Comparison of ENCODE assay signal across 20 cellular contexts in the genomic region with DNA sequence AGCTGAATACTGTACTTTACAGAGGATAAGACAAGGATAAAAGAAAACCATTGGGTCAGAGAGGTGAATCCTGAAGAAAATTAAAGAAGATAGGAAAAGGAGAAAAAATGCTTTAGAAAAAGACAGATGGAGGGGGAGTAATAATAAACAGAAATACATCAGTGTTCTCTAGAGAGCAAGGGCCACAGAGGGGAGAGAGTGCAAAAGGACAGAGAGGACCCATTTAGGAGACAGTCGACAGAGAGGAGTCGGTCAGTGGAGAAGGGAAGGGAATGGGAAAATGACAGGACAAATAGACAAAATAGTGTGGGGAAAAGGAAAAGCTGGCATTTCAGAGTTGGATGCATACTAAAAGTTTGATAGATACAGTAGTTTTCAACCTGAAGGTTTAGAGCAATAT.
DNase-seq lines count a peak whose midpoint lies in the region; ATAC-seq, FAIRE-seq and TF ChIP-seq lines count a peak whose summit lies in the region.
"Had no signal": no experiment of that assay in that cellular context is flagged by ENCODE, and none has a peak within 500 bp of the region (broad histone marks: within the 10 kb centered on the region; RNA-seq: fewer than 3 reads in every experiment).

No MANE protein-coding gene starts in this region.

- WGBS in HepG2 (ENCODE audit: low lambda C conversion rate) = 50% methylated on average over 2 of the region's 2 CpGs
- WGBS in right lobe of liver (ENCODE audit: insufficient coverage, low coverage, low lambda C conversion rate, missing lambda C conversion rate) = 79% methylated on average over 2 of the region's 2 CpGs

- TF ChIP-seq EP300 in HepG2 (IDR thresholded peaks at IDR 0.05; ENCODE audit: low read depth in 2 of 2, low read length in 2 of 2) = no peak
- TF ChIP-seq EP300 in HepG2 (CRISPR knock-in tag; IDR thresholded peaks at IDR 0.05; ENCODE audit: borderline replicate concordance) = no peak

- H4K20me1 ChIP-seq in HepG2 (ENCODE audit: insufficient read depth, low read length) = no peaks in the 10 kb centered on the region
- H4K20me1 ChIP-seq in astrocyte (ENCODE audit: insufficient read depth, low read length) = peaks cover 25% of the 10 kb centered on the region
- H4K20me1 ChIP-seq in osteoblast (ENCODE audit: insufficient read depth, low read length) = peaks cover 22% of the 10 kb centered on the region

- TF ChIP-seq CTCF in HepG2 (CRISPR knock-in tag; IDR thresholded peaks at IDR 0.05) (no peak), right lobe of liver (IDR thresholded peaks at IDR 0.05) (no peak), astrocyte (IDR thresholded peaks at IDR 0.05; ENCODE audit: insufficient read depth, low read depth, low read length) (no peak), osteoblast (IDR thresholded peaks at IDR 0.05; ENCODE audit: extremely low read depth, low read depth, low read length) (no peak)

- H3K27ac ChIP-seq in HepG2 (ENCODE audit: extremely low read length, insufficient read depth, low read length) (peak overlapping the region; percentile 54), right lobe of liver (no peak overlapping the region), astrocyte (ENCODE audit: low read depth, low read length) (no peak overlapping the region), osteoblast (ENCODE audit: low read depth, low read length) (no peak overlapping the region)
- H3K27ac ChIP-seq: 22Rv1, A549 had no signal

- no TSS peak for BruUV-seq in HepG2 (replicated peaks; lab: Mats Ljungman, UMichigan)

- POLR2A ChIA-PET in HepG2 (lab: Yijun Ruan, JAX) = interaction anchor here (3.6 kb wide), 1 partner anchor 12 kb away, joined by 14 read pairs; no protein-coding TSS in a partner anchor

- no peak overlapping the region for H3K27ac Mint-ChIP-seq in astrocyte (ENCODE audit: unreplicated experiment)
- H3K27ac Mint-ChIP-seq: CD8-positive, alpha-beta T cell; HFFc6 had no signal

- no peak for FAIRE-seq in HepG2 (lab: Jason Lieb, UNC)
- no peak for FAIRE-seq in astrocyte (lab: Jason Lieb, UNC)
- FAIRE-seq: GM12878, GM19239, H1, HTR-8/SVneo had no signal

- intact Hi-C loops in HepG2 (cut with micrococcal nuclease; ENCODE audit: unreplicated experiment) (loop anchor here (1.0 kb wide), 1 partner anchor 12 kb away; no protein-coding TSS in a partner anchor), right lobe of liver (cut with DNase I) (no loop called here), posterior cingulate gyrus (cut with DNase I) (no loop called here)

- no peaks in the 10 kb centered on the region for H3K27me3 Mint-ChIP-seq in astrocyte (ENCODE audit: low read depth, unreplicated experiment)

- H3K4me1 ChIP-seq in HepG2 (ENCODE audit: insufficient read depth, low read length) = peaks cover 35% of the 10 kb centered on the region
- no peaks in the 10 kb centered on the region for H3K4me1 ChIP-seq in right lobe of liver
- H3K4me1 ChIP-seq in astrocyte (ENCODE audit: insufficient read depth, low read length) = peaks cover 3% of the 10 kb centered on the region
- H3K4me1 ChIP-seq in osteoblast (ENCODE audit: insufficient read depth, low read length) = peaks cover 15% of the 10 kb centered on the region
- H3K4me1 ChIP-seq: HAP-1 had no signal

- H3K79me2 ChIP-seq in HepG2 (ENCODE audit: insufficient read depth, low read length) (no peaks in the 10 kb centered on the region), astrocyte (ENCODE audit: insufficient read depth, low read length) (no peaks in the 10 kb centered on the region), osteoblast (ENCODE audit: insufficient read depth, low read length) (no peaks in the 10 kb centered on the region)

- no peaks in the 10 kb centered on the region for H3K9me3 Mint-ChIP-seq in astrocyte (ENCODE audit: unreplicated experiment)
- H3K9me3 Mint-ChIP-seq: CD8-positive, alpha-beta T cell; HFFc6 had no signal

- H3K27me3 ChIP-seq in HepG2 (ENCODE audit: control insufficient read depth in 1 of 2, insufficient read depth in 2 of 2, low read length in 2 of 2) (no peaks in the 10 kb centered on the region), right lobe of liver (no peaks in the 10 kb centered on the region), astrocyte (ENCODE audit: insufficient read depth, low read length) (peaks cover 25% of the 10 kb centered on the region), osteoblast (ENCODE audit: insufficient read depth, low read length) (peaks cover 44% of the 10 kb centered on the region)

- ATAC-seq in HepG2 = peak; percentile 57
- ATAC-seq in right lobe of liver = no peak
- ATAC-seq: A549; CD8-positive, alpha-beta T cell; GM12878 had no signal

- H2AFZ ChIP-seq in HepG2 (ENCODE audit: low read length) (no peak overlapping the region), astrocyte (ENCODE audit: low read depth, low read length) (no peak overlapping the region), osteoblast (ENCODE audit: low read length) (no peak overlapping the region)

- H3K4me1 Mint-ChIP-seq in astrocyte (ENCODE audit: low read depth, unreplicated experiment) = peaks cover 20% of the 10 kb centered on the region

- H3K4me2 ChIP-seq in HepG2 (ENCODE audit: low read depth, low read length) (peak overlapping the region; percentile 20; the same call in 1 of the 2 replicates), astrocyte (ENCODE audit: low read length) (peak overlapping the region; percentile 54), osteoblast (ENCODE audit: insufficient read depth, low read length) (peak overlapping the region; percentile 4)

- H3K36me3 Mint-ChIP-seq in astrocyte (ENCODE audit: low read depth, unreplicated experiment) = peaks cover 3% of the 10 kb centered on the region
- H3K36me3 Mint-ChIP-seq: CD8-positive, alpha-beta T cell had no signal

- H3K9ac ChIP-seq in HepG2 (ENCODE audit: insufficient read depth, low read depth, low read length) = 0 out of 2 replicates have a peak overlapping the region, but pooled peaks have one; percentile 24
- no peak overlapping the region for H3K9ac ChIP-seq in astrocyte (ENCODE audit: low read length)

- TF ChIP-seq POLR2A in HepG2 (IDR thresholded peaks at IDR 0.05; ENCODE audit: insufficient read depth in 1 of 2, low read depth in 2 of 2, low read length in 2 of 2) = no peak
- no peak for TF ChIP-seq POLR2A in right lobe of liver (IDR thresholded peaks at IDR 0.05)

- no peaks in the 10 kb centered on the region for H3K9me3 ChIP-seq in HepG2 (ENCODE audit: low read length)
- no peaks in the 10 kb centered on the region for H3K9me3 ChIP-seq in right lobe of liver
- no peaks in the 10 kb centered on the region for H3K9me3 ChIP-seq in astrocyte (ENCODE audit: insufficient read depth, low read depth, low read length)
- H3K9me3 ChIP-seq in osteoblast (ENCODE audit: low read depth, low read length) = no peaks in the 10 kb centered on the region
- H3K9me3 ChIP-seq: A549, HAP-1 had no signal

- in situ Hi-C loops in HepG2 (cut with HindIII; ENCODE audit: extremely low pct_ligation_motif_present, low pct_unique_long_range_greater_than_20kb) = no loop called here

- H3K4me3 ChIP-seq in HepG2 (replicated peaks in 1 of 3; ENCODE audit: insufficient read depth in 1 of 3, low read depth in 2 of 3, low read length in 3 of 3) (no peak overlapping the region), right lobe of liver (no peak overlapping the region), astrocyte (ENCODE audit: insufficient read depth, low read depth, low read length) (no peak overlapping the region), osteoblast (ENCODE audit: insufficient read depth, low read length) (no peak overlapping the region)
- H3K4me3 ChIP-seq: A549, GM12878, HAP-1 had no signal

- no peak overlapping the region for H3K4me3 Mint-ChIP-seq in astrocyte (ENCODE audit: unreplicated experiment)
- H3K4me3 Mint-ChIP-seq: CD8-positive, alpha-beta T cell had no signal

- DNase-seq in HepG2 (ENCODE audit: low spot score) (peak; percentile 9), right lobe of liver (no peak), astrocyte (ENCODE audit: low read depth) (no peak), osteoblast (ENCODE audit: insufficient read length, low spot score, missing footprints) (peak; percentile 53), H4 (ENCODE audit: low spot score) (no peak), NCI-H524 treated with DMSO at 0.1 percent for 48 hours (lab: John Stamatoyannopoulos, UW) (no peak), posterior cingulate gyrus (no peak)
- DNase-seq: AML-193; Calu3; CD8-positive, alpha-beta T cell; DMS53; DND-41 had no signal

- CTCF ChIA-PET in HepG2 (lab: Yijun Ruan, JAX; ENCODE audit: low intra/inter-chr PET ratio, low total read pairs) = no interaction called here

- H3K36me3 ChIP-seq in HepG2 (replicated peaks in 1 of 2; ENCODE audit: control insufficient read depth in 1 of 2, insufficient read depth in 2 of 2, low read length in 2 of 2) = peaks cover 0 to 3% of the 10 kb centered on the region in 2 experiments; a peak in 1 of 5 replicates
- peaks cover 0 to 10% (median 0%) of the 10 kb centered on the region in 4 donors for H3K36me3 ChIP-seq in right lobe of liver
- no peaks in the 10 kb centered on the region for H3K36me3 ChIP-seq in astrocyte (ENCODE audit: insufficient read depth, low read length)
- peaks cover 4% of the 10 kb centered on the region for H3K36me3 ChIP-seq in osteoblast (ENCODE audit: insufficient read depth, low read length)
- H3K36me3 ChIP-seq: HAP-1 had no signal

- TF ChIP-seq RAD21 in HepG2 (CRISPR knock-in tag; IDR thresholded peaks at IDR 0.05) = no peak

TF ChIP-seq in HepG2, 621 proteins besides CTCF, POLR2A, EP300 and RAD21:
- TF ChIP-seq HNRNPK (IDR thresholded peaks at IDR 0.05; ENCODE audit: low read depth, low read length, poor library complexity, severe bottlenecking) = peak; percentile 8
- no peak for TF ChIP-seq ARNT (IDR thresholded peaks at IDR 0.05)

Comparison
In these comparisons a context has a peak if more than half of its experiments do, and no peak if none do; other contexts are left out.
1. DNase-seq: peak in HepG2 (single experiment) and osteoblast (single experiment); none in right lobe of liver (0 of 3), astrocyte (single experiment), H4 (single experiment), NCI-H524 treated with DMSO at 0.1 percent for 48 hours (single experiment) and posterior cingulate gyrus (0 of 10).
2. H3K4me2 ChIP-seq: peak in every context shown above with its lines; median percentile 54 in astrocyte; 20 in HepG2; 4 in osteoblast.